3 cellular contexts compared by ENCODE assay signal in genomic region chr1:18676431-18676830, GRCh38.
TF ChIP-seq lines count a peak whose summit lies in the region.

No MANE protein-coding gene starts in this region.

TF ChIP-seq in A549, 52 proteins besides CTCF, POLR2A, EP300 and RAD21:
- TF ChIP-seq ATOH8 (CRISPR knock-in tag; IDR thresholded peaks at IDR 0.05; ENCODE audit: low read depth) (no peak), BHLHE40 (IDR thresholded peaks at IDR 0.05; ENCODE audit: low read depth, low read length) (no peak), NPAS2 (CRISPR knock-in tag; IDR thresholded peaks at IDR 0.05; ENCODE audit: borderline replicate concordance) (no peak), E2F6 (IDR thresholded peaks at IDR 0.05; ENCODE audit: borderline replicate concordance, low read depth) (no peak), RNF2 (IDR thresholded peaks at IDR 0.05; ENCODE audit: borderline replicate concordance, low read depth) (no peak)

TF ChIP-seq in K562, 482 proteins besides CTCF, POLR2A, EP300 and RAD21:
- TF ChIP-seq MBD2 (IDR thresholded peaks at IDR 0.05; ENCODE audit: borderline replicate concordance, low read depth) (no peak), CEBPG (CRISPR knock-in tag; IDR thresholded peaks at IDR 0.05) (no peak), CEBPG (tag; conservative IDR thresholded peaks at IDR 0.05 in 1 of 2, IDR thresholded peaks at IDR 0.05 in 1 of 2) (peak in 1 of 2 experiments; percentile 68; a peak in 2 of 4 replicates), ATF3 (IDR thresholded peaks at IDR 0.05) (peak; percentile 38; the same call in 1 of the 2 replicates), ATF3 (CRISPR knock-in tag; conservative IDR thresholded peaks at IDR 0.05) (no peak), ZNF217 (CRISPR knock-in tag; IDR thresholded peaks at IDR 0.05) (no peak), GABPA (tag; conservative IDR thresholded peaks at IDR 0.05; ENCODE audit: low read depth) (peak; percentile 38; the same call in 1 of the 2 replicates), ZNF24 (IDR thresholded peaks at IDR 0.05) (no peak), TAL1 (IDR thresholded peaks at IDR 0.05) (no peak), ETV1 (tag; conservative IDR thresholded peaks at IDR 0.05; ENCODE audit: low read depth) (peak; percentile 66)

TF ChIP-seq in HepG2, 621 proteins besides CTCF, POLR2A, EP300 and RAD21:
- TF ChIP-seq CEBPG (CRISPR knock-in tag; IDR thresholded peaks at IDR 0.05) (peak; percentile 51), GABPB1 (CRISPR knock-in tag; IDR thresholded peaks at IDR 0.05) (peak; percentile 57; the same call in 1 of the 2 replicates), HNF4A (CRISPR knock-in tag; IDR thresholded peaks at IDR 0.05) (peak; percentile 62), ZNF407 (CRISPR knock-in tag; IDR thresholded peaks at IDR 0.05; ENCODE audit: not compliant biosample characterization) (no peak), KDM2A (CRISPR knock-in tag; IDR thresholded peaks at IDR 0.05; ENCODE audit: borderline replicate concordance, low read depth) (0 out of 2 replicates have a peak, but pooled peaks have one; percentile 14), ZNF879 (CRISPR knock-in tag; IDR thresholded peaks at IDR 0.05) (no peak), GABPA (IDR thresholded peaks at IDR 0.05; ENCODE audit: low read depth, low read length) (no peak), GABPA (CRISPR knock-in tag; IDR thresholded peaks at IDR 0.05; ENCODE audit: low read depth) (0 out of 2 replicates have a peak, but pooled peaks have one; percentile 39), ATF4 (CRISPR knock-in tag; IDR thresholded peaks at IDR 0.05) (peak in 1 of 2 experiments; percentile 62; a peak in 1 of 4 replicates), GATAD2A (CRISPR knock-in tag; IDR thresholded peaks at IDR 0.05) (0 out of 2 replicates have a peak, but pooled peaks have one; percentile 16), ETV5 (CRISPR knock-in tag; IDR thresholded peaks at IDR 0.05; ENCODE audit: borderline replicate concordance) (peak; percentile 67), TFAP4 (IDR thresholded peaks at IDR 0.05; ENCODE audit: borderline replicate concordance, low read depth) (peak; percentile 30; the same call in 1 of the 2 replicates), ZBTB8A (CRISPR knock-in tag; IDR thresholded peaks at IDR 0.05; ENCODE audit: borderline replicate concordance, low read depth) (no peak)
- TF ChIP-seq, protein P1, sequence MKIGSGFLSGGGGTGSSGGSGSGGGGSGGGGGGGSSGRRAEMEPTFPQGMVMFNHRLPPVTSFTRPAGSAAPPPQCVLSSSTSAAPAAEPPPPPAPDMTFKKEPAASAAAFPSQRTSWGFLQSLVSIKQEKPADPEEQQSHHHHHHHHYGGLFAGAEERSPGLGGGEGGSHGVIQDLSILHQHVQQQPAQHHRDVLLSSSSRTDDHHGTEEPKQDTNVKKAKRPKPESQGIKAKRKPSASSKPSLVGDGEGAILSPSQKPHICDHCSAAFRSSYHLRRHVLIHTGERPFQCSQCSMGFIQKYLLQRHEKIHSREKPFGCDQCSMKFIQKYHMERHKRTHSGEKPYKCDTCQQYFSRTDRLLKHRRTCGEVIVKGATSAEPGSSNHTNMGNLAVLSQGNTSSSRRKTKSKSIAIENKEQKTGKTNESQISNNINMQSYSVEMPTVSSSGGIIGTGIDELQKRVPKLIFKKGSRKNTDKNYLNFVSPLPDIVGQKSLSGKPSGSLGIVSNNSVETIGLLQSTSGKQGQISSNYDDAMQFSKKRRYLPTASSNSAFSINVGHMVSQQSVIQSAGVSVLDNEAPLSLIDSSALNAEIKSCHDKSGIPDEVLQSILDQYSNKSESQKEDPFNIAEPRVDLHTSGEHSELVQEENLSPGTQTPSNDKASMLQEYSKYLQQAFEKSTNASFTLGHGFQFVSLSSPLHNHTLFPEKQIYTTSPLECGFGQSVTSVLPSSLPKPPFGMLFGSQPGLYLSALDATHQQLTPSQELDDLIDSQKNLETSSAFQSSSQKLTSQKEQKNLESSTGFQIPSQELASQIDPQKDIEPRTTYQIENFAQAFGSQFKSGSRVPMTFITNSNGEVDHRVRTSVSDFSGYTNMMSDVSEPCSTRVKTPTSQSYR (CRISPR knock-in tag; IDR thresholded peaks at IDR 0.05; ENCODE audit: borderline replicate concordance) = peak; percentile 92
